In the genomic region with DNA sequence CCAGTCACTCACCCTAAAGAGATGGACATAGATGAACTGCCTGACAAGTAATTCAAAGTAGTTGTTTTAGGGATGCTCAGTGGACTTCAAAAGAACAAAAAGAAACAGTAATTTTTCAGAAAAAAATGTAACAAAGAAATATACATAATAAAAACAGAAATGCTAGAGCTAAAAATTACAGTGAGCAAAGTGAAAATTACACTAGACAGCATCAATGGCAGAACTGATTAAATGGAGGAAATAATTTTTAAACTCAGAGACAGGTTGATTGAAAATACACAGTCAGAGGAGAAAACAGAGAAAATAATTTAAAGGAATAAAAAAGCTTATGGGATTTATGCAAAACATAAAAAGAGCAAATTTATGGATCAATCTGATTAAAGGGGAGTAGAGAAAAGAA, we compare ENCODE assay signal across 17 cellular contexts.
"Had no signal": no experiment of that assay in that cellular context is flagged by ENCODE, and none has a peak within 500 bp of the region (broad histone marks: within the 10 kb centered on the region; RNA-seq: fewer than 3 reads in every experiment).

No MANE protein-coding gene starts in this region.

- H3K27ac ChIP-seq: KMS-11, RWPE1 had no signal

- DNase-seq: IMR-90, Kasumi-1, MM.1S, NCI-H1092 treated with DMSO at 0.1 percent for 48 hours, NCI-H1436, NCI-H187, NCI-H2029, NCI-H2081 treated with DMSO at 0.1 percent for 48 hours, NCI-H2171 treated with DMSO at 0.1 percent for 48 hours, NCI-H345, NCI-H524, NCI-H526 treated with DMSO at 0.1 percent for 48 hours, NCI-H774, PC-3, SHP77 had no signal
